31 cellular contexts compared by ENCODE assay signal in genomic region chr2:169031202-169031601, GRCh38. TPM values are rescaled to one million over a fixed set of nuclear protein-coding genes. Genes with fewer than 3 reads are reported as not detected.
"Had no signal": no experiment of that assay in that cellular context is flagged by ENCODE, and none has a peak within 500 bp of the region (broad histone marks: within the 10 kb centered on the region; RNA-seq: fewer than 3 reads in every experiment).

Gene ABCB11, minus strand, starts transcription at chr2:169031324. Its CDS starts 13,199 bp downstream, at chr2:169018125.

- H3K4me3 ChIP-seq: esophagus squamous epithelium, psoas muscle, smooth muscle cell, thoracic aorta, upper lobe of left lung had no signal

- H3K27me3 ChIP-seq: esophagus squamous epithelium, upper lobe of left lung had no signal

- H3K4me1 Mint-ChIP-seq: activated CD4-positive, alpha-beta T cell treated with anti-CD3 and anti-CD28 coated beads, Interleukin-2, amount 10 ng/mL, durations not matched to agents 24 days and 14 days; activated T-helper 17 cell treated with anti-CD3 and anti-CD28 coated beads, Interleukin-2, amount 50 U/mL, for 72 hours had no signal

- DNase-seq: activated CD4-positive, alpha-beta memory T cell treated with anti-CD3 and anti-CD28 coated beads, Interleukin-2, amount 10 ng/mL, durations not matched to agents 7 days and 5 days; activated CD4-positive, alpha-beta T cell treated with anti-CD3 and anti-CD28 coated beads, Interleukin-2, amount 10 ng/mL, durations not matched to agents 24 days and 14 days; activated CD4-positive, CD25-positive, alpha-beta regulatory T cell treated with anti-CD3 and anti-CD28 coated beads, Interleukin-2, amount 50 U/mL, for 72 hours; activated CD8-positive, alpha-beta memory T cell treated with anti-CD3 and anti-CD28 coated beads, Interleukin-2, amount 50 U/mL, for 48 hours; activated gamma-delta T cell treated with Interleukin-2 at 50 U/mL for 16 hours; activated T-cell treated with anti-CD3 and anti-CD28 coated beads, Interleukin-2, amount 50 U/mL, for 4 hours; anterior cingulate cortex; dermis blood vessel endothelial cell; effector CD4-positive, alpha-beta T cell; esophagus squamous epithelium; islet precursor cell; midbrain; naive thymus-derived CD4-positive, alpha-beta T cell; occipital lobe; psoas muscle; stimulated activated CD4-positive, alpha-beta T cell treated with anti-CD3 and anti-CD28 coated beads, Interleukin-2, amount 100 ng/mL, for 24 hours; stimulated activated naive CD4-positive, alpha-beta T cell; T-helper 2 cell; upper lobe of left lung had no signal

- H3K9me3 ChIP-seq: esophagus squamous epithelium, psoas muscle, thoracic aorta, upper lobe of left lung had no signal

- ATAC-seq: activated naive CD4-positive, alpha-beta T cell treated with anti-CD3 and anti-CD28 coated beads, Interleukin-2, amount 50 U/mL, for 72 hours; activated T-cell treated with anti-CD3 and anti-CD28 coated beads, Interleukin-2, amount 50 U/mL, for 4 hours; activated T-helper 17 cell treated with anti-CD3 and anti-CD28 coated beads, Interleukin-2, amount 50 U/mL, for 72 hours; naive thymus-derived CD4-positive, alpha-beta T cell; psoas muscle had no signal

- H2AFZ ChIP-seq: parathyroid adenoma had no signal

- H3K9ac ChIP-seq: parathyroid adenoma had no signal

- H3K27me3 Mint-ChIP-seq: activated CD4-positive, alpha-beta memory T cell treated with anti-CD3 and anti-CD28 coated beads, Interleukin-2, amount 10 ng/mL, durations not matched to agents 7 days and 5 days; activated CD4-positive, alpha-beta T cell treated with anti-CD3 and anti-CD28 coated beads, Interleukin-2, amount 10 ng/mL, durations not matched to agents 24 days and 14 days; activated T-helper 17 cell treated with anti-CD3 and anti-CD28 coated beads, Interleukin-2, amount 50 U/mL, for 72 hours; central memory CD8-positive, alpha-beta T cell; naive thymus-derived CD4-positive, alpha-beta T cell had no signal

- FAIRE-seq: bronchial epithelial cell, colon, endometrium, frontal cortex had no signal

- H3K4me3 Mint-ChIP-seq: activated CD4-positive, alpha-beta memory T cell treated with anti-CD3 and anti-CD28 coated beads, Interleukin-2, amount 10 ng/mL, durations not matched to agents 7 days and 5 days; activated CD4-positive, alpha-beta T cell treated with anti-CD3 and anti-CD28 coated beads, Interleukin-2, amount 10 ng/mL, durations not matched to agents 24 days and 14 days; activated T-cell treated with anti-CD3 and anti-CD28 coated beads, Interleukin-2, amount 50 U/mL, for 4 hours; activated T-helper 17 cell treated with anti-CD3 and anti-CD28 coated beads, Interleukin-2, amount 50 U/mL, for 72 hours; central memory CD8-positive, alpha-beta T cell; naive thymus-derived CD4-positive, alpha-beta T cell; neural crest cell had no signal

- H3K36me3 ChIP-seq: esophagus squamous epithelium, thoracic aorta, upper lobe of left lung had no signal

- H3K4me1 ChIP-seq: esophagus squamous epithelium, parathyroid adenoma, psoas muscle, upper lobe of left lung had no signal

- H3K27ac Mint-ChIP-seq: activated CD4-positive, alpha-beta memory T cell treated with anti-CD3 and anti-CD28 coated beads, Interleukin-2, amount 10 ng/mL, durations not matched to agents 7 days and 5 days; activated CD4-positive, alpha-beta T cell treated with anti-CD3 and anti-CD28 coated beads, Interleukin-2, amount 10 ng/mL, durations not matched to agents 24 days and 14 days; activated naive CD4-positive, alpha-beta T cell treated with anti-CD3 and anti-CD28 coated beads, Interleukin-2, amount 50 U/mL, for 72 hours; activated T-helper 17 cell treated with anti-CD3 and anti-CD28 coated beads, Interleukin-2, amount 50 U/mL, for 72 hours; naive thymus-derived CD4-positive, alpha-beta T cell had no signal

- H3K79me2 ChIP-seq: parathyroid adenoma had no signal

- H3K27ac ChIP-seq: epithelial cell of prostate, esophagus squamous epithelium, parathyroid adenoma, psoas muscle, thoracic aorta, upper lobe of left lung had no signal

- H3K4me2 ChIP-seq: smooth muscle cell had no signal

RNA-seq across cellular contexts. Expression of gene ABCB11, which starts in this region (rescaled TPM):
- total RNA-seq: activated CD4-positive, alpha-beta memory T cell treated with anti-CD3 and anti-CD28 coated beads, Interleukin-2, amount 10 ng/mL, durations not matched to agents 7 days and 5 days; activated CD4-positive, alpha-beta T cell treated with anti-CD3 and anti-CD28 coated beads, Interleukin-2, amount 10 ng/mL, durations not matched to agents 24 days and 14 days; activated naive CD4-positive, alpha-beta T cell treated with anti-CD3 and anti-CD28 coated beads, Interleukin-2, amount 50 U/mL, for 72 hours; activated T-cell treated with anti-CD3 and anti-CD28 coated beads, Interleukin-2, amount 50 U/mL, for 4 hours; activated T-helper 17 cell treated with anti-CD3 and anti-CD28 coated beads, Interleukin-2, amount 50 U/mL, for 72 hours; naive thymus-derived CD4-positive, alpha-beta T cell; thoracic aorta had no signal
- polyA plus RNA-seq: naive thymus-derived CD4-positive, alpha-beta T cell had no signal
